26 cellular contexts compared by ENCODE assay signal in genomic region chr5:90586469-90586868, GRCh38. TPM values are rescaled to one million over a fixed set of nuclear protein-coding genes. Genes with fewer than 3 reads are reported as not detected.
"Had no signal": no experiment of that assay in that cellular context is flagged by ENCODE, and none has a peak within 500 bp of the region (broad histone marks: within the 10 kb centered on the region; RNA-seq: fewer than 3 reads in every experiment).

No MANE protein-coding gene starts in this region.

- FAIRE-seq: colon, endothelial cell of umbilical vein, islet of Langerhans, keratinocyte had no signal

- H3K9me3 ChIP-seq: esophagus squamous epithelium, gastrocnemius medialis, heart right ventricle, left lung, lower lobe of right lung, mucosa of descending colon had no signal

- H3K4me1 Mint-ChIP-seq: mesothelial cell of epicardium, naive B cell had no signal

- ATAC-seq: esophagus mucosa, gastrocnemius medialis, heart right ventricle, left cardiac atrium, left lung, left ventricle myocardium superior, lower lobe of right lung, mucosa of descending colon had no signal

- H3K36me3 Mint-ChIP-seq: mesothelial cell of epicardium, naive B cell had no signal

- H3K36me3 ChIP-seq: esophagus squamous epithelium, gastrocnemius medialis, heart right ventricle, left lung, lower lobe of right lung had no signal

- H3K27me3 ChIP-seq: esophagus squamous epithelium, gastrocnemius medialis, left lung had no signal

- H3K27ac Mint-ChIP-seq: mesothelial cell of epicardium had no signal

- H3K9me3 Mint-ChIP-seq: mesothelial cell of epicardium, naive B cell had no signal

- H3K27ac ChIP-seq: coronary artery, dorsolateral prefrontal cortex, esophagus squamous epithelium, gastrocnemius medialis, heart right ventricle, left lung, lower lobe of right lung had no signal

- H3K4me3 ChIP-seq: coronary artery, dorsolateral prefrontal cortex, esophagus squamous epithelium, gastrocnemius medialis, heart right ventricle, left lung, lower lobe of right lung, mucosa of descending colon had no signal

- H3K4me3 Mint-ChIP-seq: mesothelial cell of epicardium, naive B cell had no signal

- DNase-seq: dermis blood vessel endothelial cell; dorsolateral prefrontal cortex; effector CD4-positive, alpha-beta T cell; effector memory CD4-positive, alpha-beta T cell; esophagus squamous epithelium; foreskin fibroblast; foreskin melanocyte; gastrocnemius medialis; glutamatergic neuron; head of caudate nucleus; heart right ventricle; hippocampal formation; left cardiac atrium; left lung; left ventricle myocardium superior; lower lobe of right lung; mesenchymal stem cell; mucosa of descending colon; naive B cell had no signal

- H3K4me1 ChIP-seq: esophagus squamous epithelium, gastrocnemius medialis, heart right ventricle, left lung, lower lobe of right lung had no signal

RNA-seq across cellular contexts. Expression of gene ADGRV1, which starts 27.9 kb away (rescaled TPM):
- total RNA-seq: left ventricle myocardium superior had no signal
